In the genomic region with DNA sequence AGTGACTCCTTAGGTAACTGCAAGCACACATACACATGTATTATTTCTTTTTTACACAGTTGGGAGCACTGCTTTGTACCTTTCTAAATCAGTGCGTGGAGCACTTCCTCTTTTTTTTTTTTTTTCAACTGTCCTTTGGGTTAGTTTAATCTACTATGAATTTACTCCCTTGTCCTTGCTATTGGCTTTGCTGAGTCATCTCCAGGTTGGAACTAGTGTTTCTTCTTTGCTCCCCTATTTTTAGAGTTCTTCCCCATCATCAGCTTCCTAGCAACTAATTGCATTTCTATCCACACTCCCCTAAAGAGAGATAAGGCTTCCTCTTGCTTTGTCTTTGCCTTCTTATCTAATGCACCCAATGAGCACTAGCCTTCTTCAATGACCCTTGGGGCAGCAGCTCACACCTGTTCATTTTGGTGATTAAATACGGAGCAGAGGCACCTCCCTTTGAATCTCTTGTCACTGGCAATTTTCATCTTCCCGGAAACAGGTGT, we compare ENCODE assay signal across 1 cellular context.
TF ChIP-seq lines count a peak whose summit lies in the region.

No MANE protein-coding gene starts in this region.

TF ChIP-seq in K562, 482 proteins besides CTCF, POLR2A, EP300 and RAD21 (continued from another document and continues in another):
- TF ChIP-seq, protein P1, sequence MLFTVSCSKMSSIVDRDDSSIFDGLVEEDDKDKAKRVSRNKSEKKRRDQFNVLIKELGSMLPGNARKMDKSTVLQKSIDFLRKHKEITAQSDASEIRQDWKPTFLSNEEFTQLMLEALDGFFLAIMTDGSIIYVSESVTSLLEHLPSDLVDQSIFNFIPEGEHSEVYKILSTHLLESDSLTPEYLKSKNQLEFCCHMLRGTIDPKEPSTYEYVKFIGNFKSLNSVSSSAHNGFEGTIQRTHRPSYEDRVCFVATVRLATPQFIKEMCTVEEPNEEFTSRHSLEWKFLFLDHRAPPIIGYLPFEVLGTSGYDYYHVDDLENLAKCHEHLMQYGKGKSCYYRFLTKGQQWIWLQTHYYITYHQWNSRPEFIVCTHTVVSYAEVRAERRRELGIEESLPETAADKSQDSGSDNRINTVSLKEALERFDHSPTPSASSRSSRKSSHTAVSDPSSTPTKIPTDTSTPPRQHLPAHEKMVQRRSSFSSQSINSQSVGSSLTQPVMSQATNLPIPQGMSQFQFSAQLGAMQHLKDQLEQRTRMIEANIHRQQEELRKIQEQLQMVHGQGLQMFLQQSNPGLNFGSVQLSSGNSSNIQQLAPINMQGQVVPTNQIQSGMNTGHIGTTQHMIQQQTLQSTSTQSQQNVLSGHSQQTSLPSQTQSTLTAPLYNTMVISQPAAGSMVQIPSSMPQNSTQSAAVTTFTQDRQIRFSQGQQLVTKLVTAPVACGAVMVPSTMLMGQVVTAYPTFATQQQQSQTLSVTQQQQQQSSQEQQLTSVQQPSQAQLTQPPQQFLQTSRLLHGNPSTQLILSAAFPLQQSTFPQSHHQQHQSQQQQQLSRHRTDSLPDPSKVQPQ (CRISPR knock-in tag; IDR thresholded peaks at IDR 0.05; ENCODE audit: borderline replicate concordance), result no peak
- peak; percentile 87 for TF ChIP-seq ZNF263 (CRISPR knock-in tag; IDR thresholded peaks at IDR 0.05; ENCODE audit: borderline replicate concordance)
- peak in 1 of 2 experiments; percentile 65; a peak in 2 of 4 replicates for TF ChIP-seq TRIM24 (IDR thresholded peaks at IDR 0.05)
- no peak for TF ChIP-seq CBX1 (IDR thresholded peaks at IDR 0.05; ENCODE audit: low read depth)
- peak; percentile 72 for TF ChIP-seq KLF16 (IDR thresholded peaks at IDR 0.05)
- TF ChIP-seq CBFA2T3 (IDR thresholded peaks at IDR 0.05), result peak; percentile 84
- no peak for TF ChIP-seq GABPB1 (CRISPR knock-in tag; IDR thresholded peaks at IDR 0.05)
- no peak for TF ChIP-seq SMAD2 (IDR thresholded peaks at IDR 0.05; ENCODE audit: low read depth, low read length)
- TF ChIP-seq EGR1 (conservative IDR thresholded peaks at IDR 0.05), result no peak
- no peak for TF ChIP-seq U2AF2 (optimal IDR thresholded peaks at IDR 0.05; ENCODE audit: low read depth, low read length)
- TF ChIP-seq SMARCA4 (IDR thresholded peaks at IDR 0.05), result peak; percentile 58; the same call in 1 of the 2 replicates
- no peak for TF ChIP-seq ZKSCAN8 (CRISPR knock-in tag; IDR thresholded peaks at IDR 0.05)
- TF ChIP-seq NRF1 (conservative IDR thresholded peaks at IDR 0.05 in 1 of 2, IDR thresholded peaks at IDR 0.05 in 1 of 2), result no peak
- no peak for TF ChIP-seq ZNF561 (CRISPR knock-in tag; conservative IDR thresholded peaks at IDR 0.05)
- no peak for TF ChIP-seq SAFB2 (IDR thresholded peaks at IDR 0.05; ENCODE audit: borderline replicate concordance, low read depth, low read length, severe bottlenecking)
- TF ChIP-seq ADNP (tag; IDR thresholded peaks at IDR 0.05), result no peak
- TF ChIP-seq BRD9 (IDR thresholded peaks at IDR 0.05; ENCODE audit: low read depth, partially characterized antibody), result no peak
- no peak for TF ChIP-seq TEAD2 (tag; IDR thresholded peaks at IDR 0.05)
- no peak for TF ChIP-seq SMAD3 (CRISPR knock-in tag; conservative IDR thresholded peaks at IDR 0.05)
- TF ChIP-seq ZNF445 (CRISPR knock-in tag; IDR thresholded peaks at IDR 0.05; ENCODE audit: low read depth), result no peak
- no peak for TF ChIP-seq PHB (CRISPR knock-in tag; IDR thresholded peaks at IDR 0.05)
- peak; percentile 90 for TF ChIP-seq C11orf30 (IDR thresholded peaks at IDR 0.05; ENCODE audit: low read depth)
- TF ChIP-seq SREBF1 (IDR thresholded peaks at IDR 0.05; ENCODE audit: borderline replicate concordance, low read depth, low read length), result no peak
- peak; percentile 96 for TF ChIP-seq CTBP1 (IDR thresholded peaks at IDR 0.05; ENCODE audit: borderline replicate concordance)
- TF ChIP-seq, protein P2, sequence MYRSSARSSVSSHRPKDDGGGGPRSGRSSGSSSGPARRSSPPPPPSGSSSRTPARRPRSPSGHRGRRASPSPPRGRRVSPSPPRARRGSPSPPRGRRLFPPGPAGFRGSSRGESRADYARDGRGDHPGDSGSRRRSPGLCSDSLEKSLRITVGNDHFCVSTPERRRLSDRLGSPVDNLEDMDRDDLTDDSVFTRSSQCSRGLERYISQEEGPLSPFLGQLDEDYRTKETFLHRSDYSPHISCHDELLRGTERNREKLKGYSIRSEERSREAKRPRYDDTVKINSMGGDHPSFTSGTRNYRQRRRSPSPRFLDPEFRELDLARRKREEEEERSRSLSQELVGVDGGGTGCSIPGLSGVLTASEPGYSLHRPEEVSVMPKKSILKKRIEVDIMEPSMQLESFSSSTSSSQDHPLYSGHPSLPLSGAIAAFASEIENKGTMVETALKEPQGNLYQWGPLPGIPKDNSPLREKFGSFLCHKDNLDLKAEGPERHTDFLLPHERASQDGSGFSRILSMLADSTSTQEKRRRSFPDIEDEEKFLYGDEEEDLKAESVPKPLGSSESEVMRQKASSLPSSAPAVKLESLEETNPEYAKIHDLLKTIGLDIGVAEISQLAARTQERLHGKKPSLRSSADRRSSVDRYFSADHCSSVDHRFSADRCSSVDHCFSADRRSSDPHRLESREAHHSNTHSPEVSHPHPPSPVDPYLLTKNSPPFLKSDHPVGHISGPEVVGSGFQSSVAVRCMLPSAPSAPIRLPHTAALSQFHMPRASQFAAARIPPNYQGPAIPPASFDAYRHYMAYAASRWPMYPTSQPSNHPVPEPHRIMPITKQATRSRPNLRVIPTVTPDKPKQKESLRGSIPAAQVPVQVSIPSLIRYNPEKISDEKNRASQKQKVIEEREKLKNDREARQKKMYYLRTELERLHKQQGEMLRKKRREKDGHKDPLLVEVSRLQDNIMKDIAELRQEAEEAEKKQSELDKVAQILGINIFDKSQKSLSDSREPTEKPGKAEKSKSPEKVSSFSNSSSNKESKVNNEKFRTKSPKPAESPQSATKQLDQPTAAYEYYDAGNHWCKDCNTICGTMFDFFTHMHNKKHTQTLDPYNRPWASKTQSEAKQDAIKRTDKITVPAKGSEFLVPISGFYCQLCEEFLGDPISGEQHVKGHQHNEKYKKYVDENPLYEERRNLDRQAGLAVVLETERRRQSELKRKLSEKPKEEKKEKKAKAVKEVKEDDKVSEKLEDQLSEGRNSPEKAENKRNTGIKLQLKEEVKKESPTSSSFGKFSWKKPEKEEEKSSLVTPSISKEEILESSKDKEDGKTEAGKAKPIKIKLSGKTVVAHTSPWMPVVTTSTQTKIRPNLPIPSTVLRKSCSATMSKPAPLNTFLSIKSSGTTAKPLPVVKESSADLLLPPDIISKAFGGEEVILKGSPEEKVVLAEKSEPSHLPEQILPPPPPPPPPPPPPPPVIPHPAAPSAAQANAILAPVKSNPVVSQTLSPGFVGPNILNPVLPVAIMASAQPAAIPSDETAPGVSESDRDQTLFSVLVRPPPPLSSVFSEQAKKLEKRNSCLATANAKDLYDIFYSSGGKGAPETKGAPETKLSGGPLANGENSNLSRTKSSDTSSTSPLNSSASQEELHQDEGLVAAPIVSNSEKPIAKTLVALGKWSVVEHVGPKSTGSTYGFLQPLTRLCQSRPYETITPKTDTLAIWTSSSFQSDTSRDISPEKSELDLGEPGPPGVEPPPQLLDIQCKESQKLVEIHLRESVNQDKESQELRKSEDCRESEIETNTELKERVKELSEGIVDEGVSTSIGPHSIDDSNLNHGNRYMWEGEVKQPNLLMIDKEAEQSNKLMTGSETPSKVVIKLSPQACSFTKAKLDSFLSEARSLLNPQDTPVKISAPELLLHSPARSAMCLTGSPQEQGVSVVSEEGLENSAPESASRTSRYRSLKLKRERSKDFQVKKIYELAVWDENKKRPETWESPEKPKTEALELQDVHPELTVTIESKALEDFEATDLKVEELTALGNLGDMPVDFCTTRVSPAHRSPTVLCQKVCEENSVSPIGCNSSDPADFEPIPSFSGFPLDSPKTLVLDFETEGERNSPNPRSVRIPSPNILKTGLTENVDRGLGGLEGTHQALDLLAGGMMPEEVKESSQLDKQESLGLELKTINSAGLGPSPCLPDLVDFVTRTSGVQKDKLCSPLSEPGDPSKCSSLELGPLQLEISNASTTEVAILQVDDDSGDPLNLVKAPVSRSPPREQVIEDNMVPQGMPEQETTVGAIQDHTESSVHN (IDR thresholded peaks at IDR 0.05; ENCODE audit: borderline replicate concordance in 1 of 2, low read depth in 1 of 2), result peak in 1 of 2 experiments; percentile 49; a peak in 1 of 4 replicates
- TF ChIP-seq KDM5B (IDR thresholded peaks at IDR 0.05; ENCODE audit: insufficient replicate concordance, low read depth, low read length), result no peak
- no peak for TF ChIP-seq BMI1 (IDR thresholded peaks at IDR 0.05; ENCODE audit: low read length)
- TF ChIP-seq, protein P3, sequence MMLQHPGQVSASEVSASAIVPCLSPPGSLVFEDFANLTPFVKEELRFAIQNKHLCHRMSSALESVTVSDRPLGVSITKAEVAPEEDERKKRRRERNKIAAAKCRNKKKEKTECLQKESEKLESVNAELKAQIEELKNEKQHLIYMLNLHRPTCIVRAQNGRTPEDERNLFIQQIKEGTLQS (IDR thresholded peaks at IDR 0.05), result peak; percentile 40; the same call in 1 of the 2 replicates
- TF ChIP-seq, protein P3 (CRISPR knock-in tag; conservative IDR thresholded peaks at IDR 0.05), result no peak
- TF ChIP-seq NCOA4 (IDR thresholded peaks at IDR 0.05; ENCODE audit: partially characterized antibody), result no peak
- TF ChIP-seq REST (CRISPR knock-in tag; IDR thresholded peaks at IDR 0.05; ENCODE audit: low read depth), result no peak
- TF ChIP-seq RFX1 (IDR thresholded peaks at IDR 0.05), result peak; percentile 52; the same call in 1 of the 2 replicates
- no peak for TF ChIP-seq ZNF121 (CRISPR knock-in tag; conservative IDR thresholded peaks at IDR 0.05)
- TF ChIP-seq ZNF778 (CRISPR knock-in tag; IDR thresholded peaks at IDR 0.05), result no peak
- TF ChIP-seq HNRNPH1 (optimal IDR thresholded peaks at IDR 0.05; ENCODE audit: low read depth, low read length), result no peak
- peak; percentile 79 for TF ChIP-seq SMAD4 (CRISPR knock-in tag; conservative IDR thresholded peaks at IDR 0.05)
- TF ChIP-seq SMAD1 (IDR thresholded peaks at IDR 0.05; ENCODE audit: low read depth, low read length, partially characterized antibody), result no peak
- TF ChIP-seq GATA2 (CRISPR knock-in tag; IDR thresholded peaks at IDR 0.05), result peak; percentile 30; the same call in 1 of the 2 replicates
- TF ChIP-seq HMG20A (CRISPR knock-in tag; conservative IDR thresholded peaks at IDR 0.05), result no peak
- TF ChIP-seq, protein P4, sequence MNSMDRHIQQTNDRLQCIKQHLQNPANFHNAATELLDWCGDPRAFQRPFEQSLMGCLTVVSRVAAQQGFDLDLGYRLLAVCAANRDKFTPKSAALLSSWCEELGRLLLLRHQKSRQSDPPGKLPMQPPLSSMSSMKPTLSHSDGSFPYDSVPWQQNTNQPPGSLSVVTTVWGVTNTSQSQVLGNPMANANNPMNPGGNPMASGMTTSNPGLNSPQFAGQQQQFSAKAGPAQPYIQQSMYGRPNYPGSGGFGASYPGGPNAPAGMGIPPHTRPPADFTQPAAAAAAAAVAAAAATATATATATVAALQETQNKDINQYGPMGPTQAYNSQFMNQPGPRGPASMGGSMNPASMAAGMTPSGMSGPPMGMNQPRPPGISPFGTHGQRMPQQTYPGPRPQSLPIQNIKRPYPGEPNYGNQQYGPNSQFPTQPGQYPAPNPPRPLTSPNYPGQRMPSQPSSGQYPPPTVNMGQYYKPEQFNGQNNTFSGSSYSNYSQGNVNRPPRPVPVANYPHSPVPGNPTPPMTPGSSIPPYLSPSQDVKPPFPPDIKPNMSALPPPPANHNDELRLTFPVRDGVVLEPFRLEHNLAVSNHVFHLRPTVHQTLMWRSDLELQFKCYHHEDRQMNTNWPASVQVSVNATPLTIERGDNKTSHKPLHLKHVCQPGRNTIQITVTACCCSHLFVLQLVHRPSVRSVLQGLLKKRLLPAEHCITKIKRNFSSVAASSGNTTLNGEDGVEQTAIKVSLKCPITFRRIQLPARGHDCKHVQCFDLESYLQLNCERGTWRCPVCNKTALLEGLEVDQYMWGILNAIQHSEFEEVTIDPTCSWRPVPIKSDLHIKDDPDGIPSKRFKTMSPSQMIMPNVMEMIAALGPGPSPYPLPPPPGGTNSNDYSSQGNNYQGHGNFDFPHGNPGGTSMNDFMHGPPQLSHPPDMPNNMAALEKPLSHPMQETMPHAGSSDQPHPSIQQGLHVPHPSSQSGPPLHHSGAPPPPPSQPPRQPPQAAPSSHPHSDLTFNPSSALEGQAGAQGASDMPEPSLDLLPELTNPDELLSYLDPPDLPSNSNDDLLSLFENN (IDR thresholded peaks at IDR 0.05; ENCODE audit: low read depth in 2 of 2, low read length in 2 of 2), result no peak
- no peak for TF ChIP-seq MXI1 (IDR thresholded peaks at IDR 0.05; ENCODE audit: low read depth, low read length)
- no peak for TF ChIP-seq MCM2 (IDR thresholded peaks at IDR 0.05; ENCODE audit: low read depth)
- TF ChIP-seq TSC22D4 (tag; IDR thresholded peaks at IDR 0.05), result no peak
- peak; percentile 74 for TF ChIP-seq HMBOX1 (IDR thresholded peaks at IDR 0.05)
- TF ChIP-seq OTX1 (CRISPR knock-in tag; IDR thresholded peaks at IDR 0.05), result no peak
